ENCODE assay signal across 12 cellular contexts in the genomic region with DNA sequence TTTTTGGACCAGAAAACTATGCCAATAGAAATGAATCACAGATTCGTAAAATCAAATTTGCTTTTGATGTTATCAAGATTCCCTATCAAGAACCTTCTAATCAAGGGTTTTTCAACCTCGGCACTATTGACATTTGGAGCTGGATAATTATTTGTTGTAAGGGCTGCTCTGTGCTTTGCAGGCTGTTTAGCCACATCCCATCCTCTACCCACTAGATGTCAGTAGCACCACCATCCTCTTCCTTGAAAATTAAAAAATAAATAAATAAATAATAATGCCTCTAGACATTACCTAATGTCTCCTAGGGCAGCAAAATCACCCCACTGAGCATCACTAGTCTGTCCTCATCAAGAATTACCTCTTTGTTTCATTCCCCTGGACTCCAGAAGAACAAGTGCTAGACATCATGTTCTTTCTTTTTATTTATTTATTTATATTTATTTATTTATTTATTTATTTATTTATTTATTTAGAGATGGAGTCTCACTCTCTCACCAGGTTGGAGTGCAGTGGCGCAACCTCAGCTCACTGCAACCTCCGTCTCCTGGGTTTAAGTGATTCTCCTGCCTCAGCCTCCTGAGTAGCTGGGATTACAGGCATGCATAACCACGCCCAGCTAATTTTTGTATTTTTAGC.
DNase-seq lines count a peak whose midpoint lies in the region; ATAC-seq and TF ChIP-seq lines count a peak whose summit lies in the region.
"Had no signal": no experiment of that assay in that cellular context is flagged by ENCODE, and none has a peak within 500 bp of the region (broad histone marks: within the 10 kb centered on the region; RNA-seq: fewer than 3 reads in every experiment).

No MANE protein-coding gene starts in this region.

- H3K4me1 ChIP-seq in prostate gland (replicated peaks) (no peaks in the 10 kb centered on the region), esophagus squamous epithelium (no peaks in the 10 kb centered on the region)

- intact Hi-C loops in prostate gland (cut with DNase I) (no loop called here), esophagus squamous epithelium (cut with DNase I) (no loop called here)

- no peak overlapping the region for H3K4me3 ChIP-seq in WERI-Rb-1 (ENCODE audit: low read depth, low read length)
- no peak overlapping the region for H3K4me3 ChIP-seq in prostate gland
- no peak overlapping the region for H3K4me3 ChIP-seq in esophagus squamous epithelium

- H3K9me3 Mint-ChIP-seq in activated naive CD4-positive, alpha-beta T cell treated with anti-CD3 and anti-CD28 coated beads, Interleukin-2, amount 50 U/mL, for 72 hours, result peaks cover 6 to 8% of the 10 kb centered on the region in 2 donors

- WGBS in prostate gland, result 72% methylated on average over 5 of the region's 5 CpGs
- 70 to 83% methylated on average over 5 of the region's 5 CpGs for WGBS in esophagus squamous epithelium, 2 donors

- H3K27ac Mint-ChIP-seq in activated naive CD4-positive, alpha-beta T cell treated with anti-CD3 and anti-CD28 coated beads, Interleukin-2, amount 50 U/mL, for 72 hours, result no peak overlapping the region
- H3K27ac Mint-ChIP-seq: immature natural killer cell had no signal

- TF ChIP-seq POLR2A in prostate gland (IDR thresholded peaks at IDR 0.05) (no peak), esophagus squamous epithelium (IDR thresholded peaks at IDR 0.05) (no peak)

- H3K36me3 ChIP-seq in WERI-Rb-1 (no peaks in the 10 kb centered on the region), prostate gland (no peaks in the 10 kb centered on the region), esophagus squamous epithelium (no peaks in the 10 kb centered on the region)

- peak; percentile 62 for DNase-seq in A172 (ENCODE audit: low spot score)
- DNase-seq in H4 (ENCODE audit: low spot score), result peak; percentile 19
- no peak for DNase-seq in WERI-Rb-1
- DNase-seq in glomerular visceral epithelial cell (ENCODE audit: extremely low spot score), result peak; percentile 48
- no peak for DNase-seq in prostate gland (ENCODE audit: low spot score)
- DNase-seq in activated naive CD4-positive, alpha-beta T cell treated with anti-CD3 and anti-CD28 coated beads, Interleukin-2, amount 50 U/mL, for 72 hours (ENCODE audit: low spot score in 2 of 2), result no peak
- no peak for DNase-seq in activated naive CD4-positive, alpha-beta T cell treated with anti-CD3 and anti-CD28 coated beads, Interleukin-2, amount 50 U/mL, for 16 hours
- DNase-seq in esophagus squamous epithelium (lab: John Stamatoyannopoulos, UW), result no peak
- DNase-seq: C1 segment of cervical spinal cord; central memory CD4-positive, alpha-beta T cell; immature natural killer cell; NCI-H2081 had no signal

- ATAC-seq in activated naive CD4-positive, alpha-beta T cell treated with anti-CD3 and anti-CD28 coated beads, Interleukin-2, amount 50 U/mL, for 72 hours, result no peak

- TF ChIP-seq CTCF in WERI-Rb-1 (IDR thresholded peaks at IDR 0.05; ENCODE audit: low read depth, low read length) (0 out of 2 replicates have a peak, but pooled peaks have one; percentile 26), prostate gland (IDR thresholded peaks at IDR 0.05) (no peak), esophagus squamous epithelium (IDR thresholded peaks at IDR 0.05) (no peak)

- H3K27ac ChIP-seq in WERI-Rb-1, result no peak overlapping the region
- no peak overlapping the region for H3K27ac ChIP-seq in prostate gland
- no peak overlapping the region for H3K27ac ChIP-seq in esophagus squamous epithelium

- H3K27me3 ChIP-seq in WERI-Rb-1 (ENCODE audit: insufficient read depth, low read depth, severe bottlenecking), result no peaks in the 10 kb centered on the region
- H3K27me3 ChIP-seq in prostate gland (replicated peaks; ENCODE audit: insufficient read depth), result no peaks in the 10 kb centered on the region
- no peaks in the 10 kb centered on the region for H3K27me3 ChIP-seq in esophagus squamous epithelium

- no peaks in the 10 kb centered on the region for H3K36me3 Mint-ChIP-seq in activated naive CD4-positive, alpha-beta T cell treated with anti-CD3 and anti-CD28 coated beads, Interleukin-2, amount 50 U/mL, for 72 hours
- H3K36me3 Mint-ChIP-seq: immature natural killer cell had no signal

- H3K9me3 ChIP-seq in WERI-Rb-1 (ENCODE audit: severe bottlenecking) (no peaks in the 10 kb centered on the region), prostate gland (no peaks in the 10 kb centered on the region), esophagus squamous epithelium (no peaks in the 10 kb centered on the region)

Comparison
In these comparisons a context has a peak if more than half of its experiments do, and no peak if none do; other contexts are left out.
1. DNase-seq: peak in A172 (single experiment), H4 (single experiment) and glomerular visceral epithelial cell (single experiment); none in WERI-Rb-1 (single experiment), prostate gland (single experiment), activated naive CD4-positive, alpha-beta T cell treated with anti-CD3 and anti-CD28 coated beads, Interleukin-2, amount 50 U/mL, for 72 hours (0 of 2), activated naive CD4-positive, alpha-beta T cell treated with anti-CD3 and anti-CD28 coated beads, Interleukin-2, amount 50 U/mL, for 16 hours (single experiment) and esophagus squamous epithelium (single experiment).